21 cellular contexts compared by ENCODE assay signal in the genomic region with DNA sequence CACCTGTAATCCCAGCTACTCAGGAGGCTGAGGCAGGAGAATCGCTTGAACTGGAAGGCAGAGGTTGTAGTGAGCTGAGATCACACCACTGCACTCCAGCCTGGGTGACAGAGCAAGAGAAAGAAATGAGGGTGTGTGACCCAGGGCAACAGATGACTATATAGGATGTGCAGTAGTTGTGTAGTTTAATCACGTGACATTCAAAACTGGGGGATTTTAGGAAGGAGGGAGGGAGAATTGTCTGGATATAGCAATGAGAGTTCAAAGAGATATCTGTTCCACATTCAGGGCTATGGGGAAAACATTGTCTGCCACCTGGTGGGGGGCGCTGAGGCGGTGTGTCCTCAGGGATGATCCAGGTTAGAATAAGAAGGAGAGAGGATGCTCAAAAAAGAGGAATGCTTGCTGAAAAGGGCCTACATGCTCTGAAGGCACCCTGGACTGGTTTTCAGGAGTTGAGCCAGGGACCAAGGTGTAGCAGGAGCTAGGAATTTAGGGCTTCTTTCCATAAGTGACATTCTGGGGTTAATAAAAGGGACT. TPM values are rescaled to one million over a fixed set of nuclear protein-coding genes. Genes with fewer than 3 reads are reported as not detected.
A peak's percentile ranks its signal among the peaks of the same experiment; 100 is the strongest.
DNase-seq lines count a peak whose midpoint lies in the region; ATAC-seq, FAIRE-seq and TF ChIP-seq lines count a peak whose summit lies in the region.
"Had no signal": no experiment of that assay in that cellular context is flagged by ENCODE, and none has a peak within 500 bp of the region (broad histone marks: within the 10 kb centered on the region; RNA-seq: fewer than 3 reads in every experiment).

No MANE protein-coding gene starts in this region.

- BruUV-seq in HCT116 (replicated peaks; lab: Mats Ljungman, UMichigan) (no TSS peak), HepG2 (replicated peaks; lab: Mats Ljungman, UMichigan) (no TSS peak)

- no peak overlapping the region for H2AFZ ChIP-seq in HCT116 (ENCODE audit: low read depth, low read length, poor library complexity, severe bottlenecking)
- no peak overlapping the region for H2AFZ ChIP-seq in HepG2 (ENCODE audit: low read length)

- no peak overlapping the region for H3K9ac ChIP-seq in HCT116 (ENCODE audit: low read length)
- no peak overlapping the region for H3K9ac ChIP-seq in HepG2 (ENCODE audit: insufficient read depth, low read depth, low read length)

- H3K79me2 ChIP-seq in HCT116 (ENCODE audit: insufficient read depth, low read length) (no peaks in the 10 kb centered on the region), HepG2 (ENCODE audit: insufficient read depth, low read length) (no peaks in the 10 kb centered on the region)

- H3K4me1 Mint-ChIP-seq in CD8-positive, alpha-beta T cell (ENCODE audit: low read depth) = peaks cover 63% of the 10 kb centered on the region
- H3K4me1 Mint-ChIP-seq in activated naive CD8-positive, alpha-beta T cell (ENCODE audit: low read depth) = peaks cover 66% of the 10 kb centered on the region

- no peak overlapping the region for H3K27ac ChIP-seq in CD8-positive, alpha-beta T cell (ENCODE audit: low read depth, low read length)
- H3K27ac ChIP-seq in HCT116 (ENCODE audit: low read depth, low read length) (no peak overlapping the region), HepG2 (ENCODE audit: extremely low read length, insufficient read depth, low read length) (no peak overlapping the region), uterus (no peak overlapping the region), upper lobe of left lung (no peak overlapping the region)
- H3K27ac ChIP-seq: C4-2B, ovary had no signal

- no peaks in the 10 kb centered on the region for H3K27me3 Mint-ChIP-seq in CD8-positive, alpha-beta T cell (ENCODE audit: low read depth)
- H3K27me3 Mint-ChIP-seq in activated naive CD8-positive, alpha-beta T cell = no peaks in the 10 kb centered on the region
- H3K27me3 Mint-ChIP-seq: stimulated activated memory B cell treated with anti-CD40 and anti-IgM and Interleukin-4, amounts not matched to agents 10 μg/mL and 1 μg/mL and 100 μg/mL, for 72 hours had no signal

- CTCF ChIA-PET in CD8-positive, alpha-beta T cell (lab: Charles Lee) = interaction anchor here (0.9 to 7.2 kb wide), 6 partner anchors 10 to 576 kb away, joined by 3 to 36 read pairs (median 6); no protein-coding TSS in a partner anchor
- CTCF ChIA-PET in HCT116 (lab: Charles Lee) = interaction anchor here (0.8 to 1.5 kb wide), 3 partner anchors 28 to 133 kb away, joined by 3 to 4 read pairs (median 3); partner anchors contain the start of gene EPHA1
- CTCF ChIA-PET in HepG2 (lab: Yijun Ruan, JAX; ENCODE audit: low intra/inter-chr PET ratio, low total read pairs) = no interaction called here

- TF ChIP-seq RAD21 in HCT116 (IDR thresholded peaks at IDR 0.05; ENCODE audit: low read depth) (peak; percentile 62), HepG2 (CRISPR knock-in tag; IDR thresholded peaks at IDR 0.05) (no peak)

- no peaks in the 10 kb centered on the region for H3K36me3 ChIP-seq in CD8-positive, alpha-beta T cell (ENCODE audit: insufficient read depth, low read length)
- H3K36me3 ChIP-seq in HCT116 (ENCODE audit: control insufficient read depth in 1 of 2, insufficient read depth in 2 of 2, low read length in 2 of 2) = no peaks in the 10 kb centered on the region
- H3K36me3 ChIP-seq in HepG2 (replicated peaks in 1 of 2; ENCODE audit: control insufficient read depth in 1 of 2, insufficient read depth in 2 of 2, low read length in 2 of 2) = no peaks in the 10 kb centered on the region
- H3K36me3 ChIP-seq in uterus = no peaks in the 10 kb centered on the region
- no peaks in the 10 kb centered on the region for H3K36me3 ChIP-seq in upper lobe of left lung
- H3K36me3 ChIP-seq: esophagus squamous epithelium, HAP-1, ovary, tibial nerve had no signal

- no peak overlapping the region for H3K4me3 ChIP-seq in CD8-positive, alpha-beta T cell (ENCODE audit: low read depth, low read length)
- no peak overlapping the region for H3K4me3 ChIP-seq in HCT116 (replicated peaks in 1 of 2; ENCODE audit: low read depth in 1 of 2, low read length in 2 of 2)
- no peak overlapping the region for H3K4me3 ChIP-seq in HepG2 (replicated peaks in 1 of 3; ENCODE audit: insufficient read depth in 1 of 3, low read depth in 2 of 3, low read length in 3 of 3)
- no peak overlapping the region for H3K4me3 ChIP-seq in uterus
- H3K4me3 ChIP-seq in upper lobe of left lung = no peak overlapping the region
- H3K4me3 ChIP-seq: dorsolateral prefrontal cortex, esophagus squamous epithelium, HAP-1, ovary, tibial nerve had no signal

- TF ChIP-seq EP300 in HepG2 (IDR thresholded peaks at IDR 0.05; ENCODE audit: low read depth in 2 of 2, low read length in 2 of 2) (no peak), HepG2 (CRISPR knock-in tag; IDR thresholded peaks at IDR 0.05; ENCODE audit: borderline replicate concordance) (no peak), upper lobe of left lung (IDR thresholded peaks at IDR 0.05) (no peak)

- no peaks in the 10 kb centered on the region for H3K9me2 ChIP-seq in HCT116 (ENCODE audit: insufficient read depth)

- in situ Hi-C loops in HepG2 (cut with HindIII; ENCODE audit: extremely low pct_ligation_motif_present, low pct_unique_long_range_greater_than_20kb) = no loop called here

- peak overlapping the region; percentile 15 for H3K27ac Mint-ChIP-seq in CD8-positive, alpha-beta T cell
- peak overlapping the region; percentile 95 for H3K27ac Mint-ChIP-seq in activated naive CD8-positive, alpha-beta T cell

- H3K9me3 ChIP-seq in CD8-positive, alpha-beta T cell (ENCODE audit: low read length) = no peaks in the 10 kb centered on the region
- no peaks in the 10 kb centered on the region for H3K9me3 ChIP-seq in HCT116 (ENCODE audit: control insufficient read depth in 1 of 2, insufficient read depth in 1 of 2, low read depth in 1 of 2, low read length in 2 of 2)
- no peaks in the 10 kb centered on the region for H3K9me3 ChIP-seq in HepG2 (ENCODE audit: low read length)
- no peaks in the 10 kb centered on the region for H3K9me3 ChIP-seq in uterus
- H3K9me3 ChIP-seq in upper lobe of left lung = no peaks in the 10 kb centered on the region
- H3K9me3 ChIP-seq: esophagus squamous epithelium, HAP-1, ovary, tibial nerve had no signal

- H3K27me3 ChIP-seq in CD8-positive, alpha-beta T cell (ENCODE audit: insufficient read depth, low read length) = no peaks in the 10 kb centered on the region
- H3K27me3 ChIP-seq in HCT116 (ENCODE audit: insufficient read depth, low read length) = no peaks in the 10 kb centered on the region
- H3K27me3 ChIP-seq in HepG2 (ENCODE audit: control insufficient read depth in 1 of 2, insufficient read depth in 2 of 2, low read length in 2 of 2) = peaks cover 0 to 7% of the 10 kb centered on the region in 2 experiments; a peak in 1 of 5 replicates
- H3K27me3 ChIP-seq in uterus = no peaks in the 10 kb centered on the region
- H3K27me3 ChIP-seq in upper lobe of left lung = no peaks in the 10 kb centered on the region
- H3K27me3 ChIP-seq: dorsolateral prefrontal cortex, esophagus squamous epithelium, ovary, tibial nerve had no signal

- H4K20me1 ChIP-seq in HCT116 (ENCODE audit: insufficient read depth) = no peaks in the 10 kb centered on the region
- no peaks in the 10 kb centered on the region for H4K20me1 ChIP-seq in HepG2 (ENCODE audit: insufficient read depth, low read length)

- H3K36me3 Mint-ChIP-seq in CD8-positive, alpha-beta T cell = no peaks in the 10 kb centered on the region
- no peaks in the 10 kb centered on the region for H3K36me3 Mint-ChIP-seq in activated naive CD8-positive, alpha-beta T cell
- H3K36me3 Mint-ChIP-seq: stimulated activated memory B cell treated with anti-CD40 and anti-IgM and Interleukin-4, amounts not matched to agents 10 μg/mL and 1 μg/mL and 100 μg/mL, for 72 hours had no signal

- POLR2A ChIA-PET in CD8-positive, alpha-beta T cell (lab: Charles Lee) = no interaction called here
- POLR2A ChIA-PET in HCT116 (lab: Charles Lee) = no interaction called here
- POLR2A ChIA-PET in HepG2 (lab: Yijun Ruan, JAX) = no interaction called here

- no peak overlapping the region for H3K4me2 ChIP-seq in HCT116 (ENCODE audit: low read length)
- H3K4me2 ChIP-seq in HepG2 (ENCODE audit: low read depth, low read length) = no peak overlapping the region

- no peak for TF ChIP-seq CTCF in CD8-positive, alpha-beta T cell (IDR thresholded peaks at IDR 0.05)
- TF ChIP-seq CTCF in HCT116 (IDR thresholded peaks at IDR 0.05 in 2 of 3, conservative IDR thresholded peaks at IDR 0.05 in 1 of 3; ENCODE audit: borderline replicate concordance in 1 of 3, insufficient read depth in 1 of 3, low read depth in 2 of 3, low read length in 2 of 3) (peak; percentile 26 to 43 (median 36); a peak in 4 of 6 replicates), HepG2 (CRISPR knock-in tag; IDR thresholded peaks at IDR 0.05) (peak; percentile 13; the same call in 1 of the 2 replicates), uterus (IDR thresholded peaks at IDR 0.05) (no peak), upper lobe of left lung (IDR thresholded peaks at IDR 0.05) (no peak)

- intact Hi-C loops in CD8-positive, alpha-beta T cell (cut with DNase I, micrococcal nuclease) = loop anchor here (10.0 kb wide), 2 partner anchors 129 to 1639 kb away; partner anchors contain the start of gene SSBP1 (in 1 of the 2)
- intact Hi-C loops in HCT116 (cut with micrococcal nuclease) = loop anchor here (2.0 kb wide), 1 partner anchor 53 kb away; no protein-coding TSS in a partner anchor
- intact Hi-C loops in HepG2 (cut with micrococcal nuclease; ENCODE audit: unreplicated experiment) = no loop called here
- intact Hi-C loops in uterus (cut with DNase I; ENCODE audit: low total_unique reads) = no loop called here

- no peak for TF ChIP-seq POLR2A in HCT116 (IDR thresholded peaks at IDR 0.05; ENCODE audit: borderline replicate concordance, extremely low read depth, insufficient read depth, insufficient read length)
- TF ChIP-seq POLR2A in HepG2 (IDR thresholded peaks at IDR 0.05; ENCODE audit: insufficient read depth in 1 of 2, low read depth in 2 of 2, low read length in 2 of 2) = no peak
- no peak for TF ChIP-seq POLR2A in uterus (IDR thresholded peaks at IDR 0.05)
- TF ChIP-seq POLR2A in upper lobe of left lung (IDR thresholded peaks at IDR 0.05) = no peak

- no peak for DNase-seq in CD8-positive, alpha-beta T cell
- DNase-seq in HCT116 (ENCODE audit: low read depth, low spot score) (no peak), HepG2 (ENCODE audit: low spot score) (no peak), NCI-H2171 (lab: John Stamatoyannopoulos, UW) (no peak), uterus (no peak), upper lobe of left lung (no peak)
- DNase-seq in stimulated activated CD4-positive, alpha-beta T cell treated with anti-CD3 and anti-CD28 coated beads, Interleukin-2, amount 100 ng/mL, for 48 hours = no peak
- DNase-seq: activated gamma-delta T cell treated with Interleukin-2 at 50 U/mL for 16 hours, EL, esophagus squamous epithelium, NCI-H2029, NCI-H82, ovary, SHP77 treated with DMSO at 0.1 percent for 48 hours had no signal

- H3K9me3 Mint-ChIP-seq in CD8-positive, alpha-beta T cell = no peaks in the 10 kb centered on the region
- H3K9me3 Mint-ChIP-seq in activated naive CD8-positive, alpha-beta T cell (ENCODE audit: low read depth) = no peaks in the 10 kb centered on the region
- H3K9me3 Mint-ChIP-seq: stimulated activated memory B cell treated with anti-CD40 and anti-IgM and Interleukin-4, amounts not matched to agents 10 μg/mL and 1 μg/mL and 100 μg/mL, for 72 hours had no signal

- peak overlapping the region; percentile 0 for H3K4me3 Mint-ChIP-seq in CD8-positive, alpha-beta T cell
- no peak overlapping the region for H3K4me3 Mint-ChIP-seq in activated naive CD8-positive, alpha-beta T cell
- H3K4me3 Mint-ChIP-seq: stimulated activated memory B cell treated with anti-CD40 and anti-IgM and Interleukin-4, amounts not matched to agents 10 μg/mL and 1 μg/mL and 100 μg/mL, for 72 hours had no signal

- WGBS in HepG2 (ENCODE audit: low lambda C conversion rate) = 51% methylated on average over 4 of the region's 4 CpGs
- WGBS in upper lobe of left lung, 2 donors = 86 to 93% methylated on average over 4 of the region's 4 CpGs

- FAIRE-seq in HepG2 (lab: Jason Lieb, UNC) = no peak
- FAIRE-seq: GM12891 had no signal

- ATAC-seq in CD8-positive, alpha-beta T cell = no peak
- ATAC-seq in HCT116 (peak; percentile 51), HepG2 (peak; percentile 63), upper lobe of left lung (ENCODE audit: low FRiP score in 2 of 2) (no peak)
- ATAC-seq: stimulated activated memory B cell treated with anti-CD40 and anti-IgM and Interleukin-4, amounts not matched to agents 10 μg/mL and 1 μg/mL and 100 μg/mL, for 72 hours had no signal

- H3K4me1 ChIP-seq in CD8-positive, alpha-beta T cell (ENCODE audit: insufficient read depth, low read length) = peaks cover 70% of the 10 kb centered on the region
- H3K4me1 ChIP-seq in HCT116 (ENCODE audit: control insufficient read depth in 1 of 2, insufficient read depth in 2 of 2, low read length in 2 of 2) (peaks cover 2 to 42% of the 10 kb centered on the region in 2 experiments), HepG2 (ENCODE audit: insufficient read depth, low read length) (peaks cover 18% of the 10 kb centered on the region; the same call in 1 of the 2 replicates), uterus (no peaks in the 10 kb centered on the region), upper lobe of left lung (peaks cover 10 to 42% (median 27%) of the 10 kb centered on the region in 4 donors)
- H3K4me1 ChIP-seq: HAP-1 had no signal

- RAD21 ChIA-PET in HCT116 (lab: Charles Lee; ENCODE audit: low non-redundant PET in 1 of 2, low total read pairs in 2 of 2, uncharacterized antibody in 2 of 2, unreplicated experiment in 2 of 2) = interaction anchor here in 1 of 2 experiments (1.0 kb wide), 1 partner anchor 51 kb away, joined by 3 read pairs; no protein-coding TSS in a partner anchor

RNA-seq across cellular contexts. Expression of gene ZYX, which starts 7.8 kb away (rescaled TPM):
- total RNA-seq in CD8-positive, alpha-beta T cell = 100 to 1,000 TPM; 107 to 111 TPM
- total RNA-seq in HCT116 (2021; ENCODE audit: unreplicated experiment) (144 TPM), HepG2 (2016; rRNA removed; fragmentation: Illumina TruSeq; extraction: Trizol) (13.1 and 13.7 TPM in 2 replicates), uterus (100 to 1,000 TPM in 2 of 4 donors, 10 to 100 TPM in 2; 46.0 to 494 (median 95.9) TPM), upper lobe of left lung (100 to 1,000 TPM in 5 of 6 donors, 10 to 100 TPM in 1; 44.6 to 345 (median 222) TPM)
- 188 and 199 TPM in 2 replicates for polyA plus RNA-seq in HCT116 (2012)
- 4.5 and 5.0 TPM in 2 replicates for total RNA-seq in HepG2 (2016; cell fraction: cytosol; rRNA removed; fragmentation: Illumina TruSeq; extraction: Trizol; ENCODE audit: low read depth)
- 13.1 and 14.8 TPM in 2 replicates for total RNA-seq in HepG2 (2016; cell fraction: insoluble cytoplasmic fraction; rRNA removed; fragmentation: Illumina TruSeq; extraction: Trizol)
- total RNA-seq in HepG2 (2016; cell fraction: membrane; rRNA removed; fragmentation: Illumina TruSeq; extraction: Trizol) = 14.4 and 16.8 TPM in 2 replicates
- total RNA-seq in HepG2 (2016; cell fraction: nucleus; rRNA removed; fragmentation: Illumina TruSeq; extraction: Trizol) = 17.7 and 17.8 TPM in 2 replicates
- 9.9 and 10.5 TPM in 2 replicates for polyA plus RNA-seq in HepG2 (2011; rRNA removed)
- 5.3 and 6.8 TPM in 2 replicates for polyA plus RNA-seq in HepG2 (2011; cell fraction: cytosol; rRNA removed)
- polyA plus RNA-seq in HepG2 (2011; cell fraction: nucleus; rRNA removed) = 39.4 and 48.1 TPM in 2 replicates
- polyA plus RNA-seq in HepG2 (2012) = 28.9 and 45.1 TPM in 2 replicates
- polyA plus RNA-seq in HepG2 (2016; cell fraction: cytosol; fragmentation: Illumina TruSeq; extraction: Trizol; ENCODE audit: low read depth) = 21.1 and 21.6 TPM in 2 replicates
- 42.5 and 68.7 TPM in 2 replicates for polyA plus RNA-seq in HepG2 (2016; cell fraction: insoluble cytoplasmic fraction; fragmentation: Illumina TruSeq; extraction: Trizol; ENCODE audit: low read depth)
- 38.4 and 41.1 TPM in 2 replicates for polyA plus RNA-seq in HepG2 (2016; cell fraction: membrane; fragmentation: Illumina TruSeq; extraction: Trizol; ENCODE audit: low read depth)
- polyA plus RNA-seq in HepG2 (2016; cell fraction: nucleus; fragmentation: Illumina TruSeq; extraction: Trizol; ENCODE audit: insufficient read depth, low read depth) = 65.4 and 70.0 TPM in 2 replicates
- polyA minus RNA-seq in HepG2 (2011; rRNA and poly(A)+ RNA removed; ENCODE audit: low replicate concordance) = 21.6 and 35.6 TPM in 2 replicates
- 17.9 and 21.7 TPM in 2 replicates for polyA minus RNA-seq in HepG2 (2011; cell fraction: cytosol; rRNA and poly(A)+ RNA removed)
- 22.5 and 32.2 TPM in 2 replicates for polyA minus RNA-seq in HepG2 (2011; cell fraction: nucleus; rRNA and poly(A)+ RNA removed)

RNA-seq across cellular contexts. Expression of gene FAM131B, which starts 10.8 kb away (rescaled TPM):
- total RNA-seq in CD8-positive, alpha-beta T cell = under 1 TPM; 0.30 to 0.36 TPM
- total RNA-seq in HCT116 (2021; ENCODE audit: unreplicated experiment) (0.20 TPM), HepG2 (2016; rRNA removed; fragmentation: Illumina TruSeq; extraction: Trizol) (0.07 TPM in 1 of 2 replicates, not detected in the other), uterus (10 to 100 TPM in 1 of 4 donors, 1 to 10 TPM in 3; 1.2 to 10.6 (median 6.5) TPM), upper lobe of left lung (1 to 10 TPM in 1 of 6 donors, under 1 TPM in 4, not detected in 1; 0.59 to 5.7 (median 0.67) TPM)
- 0.21 and 0.34 TPM in 2 replicates for polyA plus RNA-seq in HCT116 (2012)
- total RNA-seq in HepG2 (2016; cell fraction: cytosol; rRNA removed; fragmentation: Illumina TruSeq; extraction: Trizol; ENCODE audit: low read depth) = not detected in 2 replicates
- 0.15 TPM in 1 of 2 replicates, not detected in the other for total RNA-seq in HepG2 (2016; cell fraction: insoluble cytoplasmic fraction; rRNA removed; fragmentation: Illumina TruSeq; extraction: Trizol)
- total RNA-seq in HepG2 (2016; cell fraction: membrane; rRNA removed; fragmentation: Illumina TruSeq; extraction: Trizol) = not detected in 2 replicates
- total RNA-seq in HepG2 (2016; cell fraction: nucleus; rRNA removed; fragmentation: Illumina TruSeq; extraction: Trizol) = not detected in 2 replicates
- not detected in 2 replicates for polyA plus RNA-seq in HepG2 (2011; rRNA removed)
- not detected in 2 replicates for polyA plus RNA-seq in HepG2 (2011; cell fraction: cytosol; rRNA removed)
- not detected in 2 replicates for polyA plus RNA-seq in HepG2 (2011; cell fraction: nucleus; rRNA removed)
- not detected in 2 replicates for polyA plus RNA-seq in HepG2 (2012)
- polyA plus RNA-seq in HepG2 (2016; cell fraction: cytosol; fragmentation: Illumina TruSeq; extraction: Trizol; ENCODE audit: low read depth) = not detected in 2 replicates
- not detected in 2 replicates for polyA plus RNA-seq in HepG2 (2016; cell fraction: insoluble cytoplasmic fraction; fragmentation: Illumina TruSeq; extraction: Trizol; ENCODE audit: low read depth)
- not detected in 2 replicates for polyA plus RNA-seq in HepG2 (2016; cell fraction: membrane; fragmentation: Illumina TruSeq; extraction: Trizol; ENCODE audit: low read depth)
- polyA plus RNA-seq in HepG2 (2016; cell fraction: nucleus; fragmentation: Illumina TruSeq; extraction: Trizol; ENCODE audit: insufficient read depth, low read depth) = not detected in 2 replicates
- 0.54 TPM in 1 of 2 replicates, not detected in the other for polyA minus RNA-seq in HepG2 (2011; rRNA and poly(A)+ RNA removed; ENCODE audit: low replicate concordance)
- polyA minus RNA-seq in HepG2 (2011; cell fraction: cytosol; rRNA and poly(A)+ RNA removed) = not detected in 2 replicates
- not detected in 2 replicates for polyA minus RNA-seq in HepG2 (2011; cell fraction: nucleus; rRNA and poly(A)+ RNA removed)

RNA-seq across cellular contexts. Expression of gene EPHA1, which starts 35.3 kb away (rescaled TPM):
- total RNA-seq in CD8-positive, alpha-beta T cell = 10 to 100 TPM in 1 of 2 experiments, 1 to 10 TPM in 1; 8.3 to 13.1 TPM
- 29.9 TPM for total RNA-seq in HCT116 (2021; ENCODE audit: unreplicated experiment)
- polyA plus RNA-seq in HCT116 (2012) = 24.3 and 26.3 TPM in 2 replicates
- total RNA-seq in HepG2 (2016; rRNA removed; fragmentation: Illumina TruSeq; extraction: Trizol) = 7.7 and 17.1 TPM in 2 replicates
- total RNA-seq in HepG2 (2016; cell fraction: cytosol; rRNA removed; fragmentation: Illumina TruSeq; extraction: Trizol; ENCODE audit: low read depth) = 2.7 and 3.2 TPM in 2 replicates
- 7.0 and 14.9 TPM in 2 replicates for total RNA-seq in HepG2 (2016; cell fraction: insoluble cytoplasmic fraction; rRNA removed; fragmentation: Illumina TruSeq; extraction: Trizol)
- total RNA-seq in HepG2 (2016; cell fraction: membrane; rRNA removed; fragmentation: Illumina TruSeq; extraction: Trizol) = 5.7 and 6.3 TPM in 2 replicates
- 14.0 and 17.5 TPM in 2 replicates for total RNA-seq in HepG2 (2016; cell fraction: nucleus; rRNA removed; fragmentation: Illumina TruSeq; extraction: Trizol)
- polyA plus RNA-seq in HepG2 (2011; rRNA removed) = 4.6 and 8.1 TPM in 2 replicates
- polyA plus RNA-seq in HepG2 (2011; cell fraction: cytosol; rRNA removed) = 4.3 and 5.5 TPM in 2 replicates
- 9.8 and 14.1 TPM in 2 replicates for polyA plus RNA-seq in HepG2 (2011; cell fraction: nucleus; rRNA removed)
- polyA plus RNA-seq in HepG2 (2012) = 4.8 and 5.8 TPM in 2 replicates
- 1.9 and 2.5 TPM in 2 replicates for polyA plus RNA-seq in HepG2 (2016; cell fraction: cytosol; fragmentation: Illumina TruSeq; extraction: Trizol; ENCODE audit: low read depth)
- polyA plus RNA-seq in HepG2 (2016; cell fraction: insoluble cytoplasmic fraction; fragmentation: Illumina TruSeq; extraction: Trizol; ENCODE audit: low read depth) = 4.8 and 8.3 TPM in 2 replicates
- polyA plus RNA-seq in HepG2 (2016; cell fraction: membrane; fragmentation: Illumina TruSeq; extraction: Trizol; ENCODE audit: low read depth) = 2.9 and 3.6 TPM in 2 replicates
- polyA plus RNA-seq in HepG2 (2016; cell fraction: nucleus; fragmentation: Illumina TruSeq; extraction: Trizol; ENCODE audit: insufficient read depth, low read depth) = 17.9 and 25.7 TPM in 2 replicates
- polyA minus RNA-seq in HepG2 (2011; rRNA and poly(A)+ RNA removed; ENCODE audit: low replicate concordance) = 0.07 and 13.9 TPM in 2 replicates
- 4.2 and 4.4 TPM in 2 replicates for polyA minus RNA-seq in HepG2 (2011; cell fraction: cytosol; rRNA and poly(A)+ RNA removed)
- 8.0 and 8.8 TPM in 2 replicates for polyA minus RNA-seq in HepG2 (2011; cell fraction: nucleus; rRNA and poly(A)+ RNA removed)
- total RNA-seq in uterus = 1 to 10 TPM in 3 of 4 donors, not detected in 1; 1.3 to 5.6 (median 1.9) TPM
- 10 to 100 TPM in 4 of 6 donors, 1 to 10 TPM in 2; 5.3 to 18.9 (median 13.0) TPM for total RNA-seq in upper lobe of left lung

RNA-seq across cellular contexts. Expression of gene CLCN1, which starts 57.4 kb away (rescaled TPM):
- total RNA-seq in CD8-positive, alpha-beta T cell = not detected
- total RNA-seq in HCT116 (2021; ENCODE audit: unreplicated experiment) (0.47 TPM), HepG2 (2016; rRNA removed; fragmentation: Illumina TruSeq; extraction: Trizol) (not detected in 2 replicates), uterus (under 1 TPM in 2 of 4 donors, not detected in 2; 0.21 to 0.30 TPM), upper lobe of left lung (under 1 TPM in 1 of 6 donors, not detected in 5; 0.10 TPM)
- 0.56 and 0.94 TPM in 2 replicates for polyA plus RNA-seq in HCT116 (2012)
- total RNA-seq in HepG2 (2016; cell fraction: cytosol; rRNA removed; fragmentation: Illumina TruSeq; extraction: Trizol; ENCODE audit: low read depth) = not detected in 2 replicates
- not detected in 2 replicates for total RNA-seq in HepG2 (2016; cell fraction: insoluble cytoplasmic fraction; rRNA removed; fragmentation: Illumina TruSeq; extraction: Trizol)
- total RNA-seq in HepG2 (2016; cell fraction: membrane; rRNA removed; fragmentation: Illumina TruSeq; extraction: Trizol) = not detected in 2 replicates
- total RNA-seq in HepG2 (2016; cell fraction: nucleus; rRNA removed; fragmentation: Illumina TruSeq; extraction: Trizol) = not detected in 2 replicates
- polyA plus RNA-seq in HepG2 (2011; rRNA removed) = 0.01 TPM in 1 of 2 replicates, not detected in the other
- polyA plus RNA-seq in HepG2 (2011; cell fraction: cytosol; rRNA removed) = not detected in 2 replicates
- not detected in 2 replicates for polyA plus RNA-seq in HepG2 (2011; cell fraction: nucleus; rRNA removed)
- not detected in 2 replicates for polyA plus RNA-seq in HepG2 (2012)
- not detected in 2 replicates for polyA plus RNA-seq in HepG2 (2016; cell fraction: cytosol; fragmentation: Illumina TruSeq; extraction: Trizol; ENCODE audit: low read depth)
- not detected in 2 replicates for polyA plus RNA-seq in HepG2 (2016; cell fraction: insoluble cytoplasmic fraction; fragmentation: Illumina TruSeq; extraction: Trizol; ENCODE audit: low read depth)
- not detected in 2 replicates for polyA plus RNA-seq in HepG2 (2016; cell fraction: membrane; fragmentation: Illumina TruSeq; extraction: Trizol; ENCODE audit: low read depth)
- not detected in 2 replicates for polyA plus RNA-seq in HepG2 (2016; cell fraction: nucleus; fragmentation: Illumina TruSeq; extraction: Trizol; ENCODE audit: insufficient read depth, low read depth)
- polyA minus RNA-seq in HepG2 (2011; rRNA and poly(A)+ RNA removed; ENCODE audit: low replicate concordance) = 0.07 TPM in 1 of 2 replicates, not detected in the other
- polyA minus RNA-seq in HepG2 (2011; cell fraction: cytosol; rRNA and poly(A)+ RNA removed) = not detected in 2 replicates
- not detected in 2 replicates for polyA minus RNA-seq in HepG2 (2011; cell fraction: nucleus; rRNA and poly(A)+ RNA removed)
- total RNA-seq: tibial nerve had no signal
- polyA plus RNA-seq: ovary had no signal

Comparison
In these comparisons a context has a peak if more than half of its experiments do, and no peak if none do; other contexts are left out.
1. ATAC-seq: peak in HCT116 (single experiment) and HepG2 (single experiment); none in CD8-positive, alpha-beta T cell (single experiment) and upper lobe of left lung (0 of 2).
2. CTCF ChIP-seq: peak in HCT116 (3 of 3) and HepG2 (single experiment); none in CD8-positive, alpha-beta T cell (single experiment), uterus (0 of 4) and upper lobe of left lung (0 of 6).
3. intact Hi-C loops: an anchor here in CD8-positive, alpha-beta T cell (10.0 kb wide) and HCT116 (2.0 kb wide); none called in HepG2 and uterus.